ENCODE assay signal across 12 cellular contexts in the genomic region with DNA sequence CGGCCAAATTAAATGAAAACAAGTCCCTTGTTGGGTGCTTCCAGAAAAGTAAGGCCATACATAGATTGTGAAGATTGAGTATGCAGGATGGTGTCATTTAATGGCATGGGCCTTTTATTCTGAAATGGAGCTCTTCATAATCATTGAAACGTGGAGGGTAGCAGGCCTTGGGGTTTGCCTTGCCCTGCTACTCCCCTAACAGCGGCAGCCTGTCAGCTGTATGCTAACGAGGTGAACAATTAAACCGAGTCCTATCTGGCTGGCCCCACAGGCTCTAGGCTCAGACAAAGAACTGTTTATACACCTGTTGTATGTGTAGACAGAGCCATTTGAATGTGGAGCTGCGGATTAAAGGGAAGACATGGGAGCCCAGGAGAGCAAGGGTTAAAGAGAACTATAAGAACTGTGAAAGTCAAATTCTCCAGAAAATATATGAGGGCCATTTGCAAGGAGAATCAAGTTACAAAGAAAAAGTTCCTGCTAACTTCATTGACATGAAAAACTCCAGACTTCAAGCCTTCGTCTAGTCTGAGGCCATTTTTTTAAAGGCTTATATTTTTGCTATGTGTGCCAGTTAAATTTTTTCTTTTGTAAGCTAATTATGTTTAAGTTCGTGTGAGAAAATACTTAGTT.
DNase-seq lines count a peak whose midpoint lies in the region; ATAC-seq and TF ChIP-seq lines count a peak whose summit lies in the region.
"Had no signal": no experiment of that assay in that cellular context is flagged by ENCODE, and none has a peak within 500 bp of the region (broad histone marks: within the 10 kb centered on the region; RNA-seq: fewer than 3 reads in every experiment).

No MANE protein-coding gene starts in this region.

- no peaks in the 10 kb centered on the region for H3K9me3 ChIP-seq in hepatocyte (ENCODE audit: low read depth)
- no peaks in the 10 kb centered on the region for H3K9me3 ChIP-seq in heart right ventricle
- H3K9me3 ChIP-seq: gastroesophageal sphincter, vagina had no signal

- no peak overlapping the region for H2AFZ ChIP-seq in hepatocyte

- intact Hi-C loops in heart right ventricle (cut with DNase I): no loop called here

- H3K4me3 ChIP-seq in hepatocyte (no peak overlapping the region), heart right ventricle (no peak overlapping the region)
- H3K4me3 ChIP-seq: gastroesophageal sphincter, vagina had no signal

- no peaks in the 10 kb centered on the region for H4K20me1 ChIP-seq in hepatocyte (ENCODE audit: insufficient read depth, poor library complexity, severe bottlenecking)

- TF ChIP-seq CTCF in hepatocyte (IDR thresholded peaks at IDR 0.05; ENCODE audit: poor library complexity) (no peak), heart right ventricle (IDR thresholded peaks at IDR 0.05) (no peak)

- H3K79me2 ChIP-seq in hepatocyte: peaks cover 6% of the 10 kb centered on the region

- H3K27me3 ChIP-seq in hepatocyte (no peaks in the 10 kb centered on the region), heart right ventricle (no peaks in the 10 kb centered on the region)
- H3K27me3 ChIP-seq: gastroesophageal sphincter, vagina had no signal

- peak overlapping the region; percentile 25 for H3K4me2 ChIP-seq in hepatocyte

- H3K9me2 ChIP-seq in hepatocyte (replicated peaks; ENCODE audit: insufficient read depth): no peaks in the 10 kb centered on the region

- H3K27ac ChIP-seq in hepatocyte: no peak overlapping the region
- H3K27ac ChIP-seq in substantia nigra (ENCODE audit: low read depth, low read length, poor library complexity, severe bottlenecking): peak overlapping the region; percentile 12
- H3K27ac ChIP-seq in heart right ventricle: no peak overlapping the region
- H3K27ac ChIP-seq: gastroesophageal sphincter, vagina had no signal

- H3K4me1 ChIP-seq in hepatocyte (ENCODE audit: insufficient read depth) (peaks cover 9% of the 10 kb centered on the region), heart right ventricle (peaks cover 0 to 18% (median 0%) of the 10 kb centered on the region in 9 donors)
- H3K4me1 ChIP-seq: gastroesophageal sphincter, vagina had no signal

- WGBS in hepatocyte (ENCODE audit: low lambda C conversion rate, missing lambda C conversion rate): 27% methylated on average over 8 of the region's 8 CpGs
- WGBS in heart right ventricle, 2 donors: 56 to 71% methylated on average over 8 of the region's 8 CpGs

- H3K36me3 ChIP-seq in hepatocyte (replicated peaks; ENCODE audit: insufficient read depth, low read depth): no peaks in the 10 kb centered on the region
- H3K36me3 ChIP-seq in heart right ventricle: peaks cover 0 to 52% (median 20%) of the 10 kb centered on the region in 9 donors

- DNase-seq in NCI-H82 (lab: John Stamatoyannopoulos, UW) (peak; percentile 35), NCI-H82 treated with DMSO at 0.1 percent for 48 hours (lab: John Stamatoyannopoulos, UW; ENCODE audit: unreplicated experiment) (no peak), NCI-H69 (lab: John Stamatoyannopoulos, UW) (peak; percentile 99), hepatocyte (ENCODE audit: low spot score) (no peak), substantia nigra (lab: John Stamatoyannopoulos, UW) (no peak), heart right ventricle (no peak), KG1 (lab: John Stamatoyannopoulos, UW) (no peak), globus pallidus (ENCODE audit: low spot score) (no peak)
- DNase-seq: T-cell had no signal

- ATAC-seq in heart right ventricle: no peak
- ATAC-seq: gastroesophageal sphincter; natural killer cell treated with Interleukin-12 subunit alpha and Interleukin-12 subunit beta and Interleukin-15 and Interleukin-18, amount 100 ng/mL, for 72 hours; T-cell had no signal

Comparison
In these comparisons a context has a peak if more than half of its experiments do, and no peak if none do; other contexts are left out.
1. DNase-seq: peak in NCI-H82 (single experiment) and NCI-H69 (single experiment); none in NCI-H82 treated with DMSO at 0.1 percent for 48 hours (single experiment), hepatocyte (single experiment), substantia nigra (0 of 49), heart right ventricle (0 of 2), KG1 (single experiment) and globus pallidus (single experiment).